In genomic region chr6:152661776-152662175, GRCh38 we compare ENCODE assay signal across 31 cellular contexts. TPM values are rescaled to one million over a fixed set of nuclear protein-coding genes. Genes with fewer than 3 reads are reported as not detected.
"Had no signal": no experiment of that assay in that cellular context is flagged by ENCODE, and none has a peak within 500 bp of the region (broad histone marks: within the 10 kb centered on the region; RNA-seq: fewer than 3 reads in every experiment).

No MANE protein-coding gene starts in this region.

- H3K4me1 ChIP-seq: left lung, lower lobe of right lung, neural progenitor cell, parathyroid adenoma, psoas muscle, right atrium auricular region, right lobe of liver, stomach, testis, thyroid gland, transverse colon, upper lobe of left lung had no signal

- H3K36me3 Mint-ChIP-seq: immature natural killer cell; mesothelial cell of epicardium; naive B cell; natural killer cell; neural progenitor cell; stimulated activated naive B cell treated with anti-CD40 and anti-IgM and Interleukin-4, amounts not matched to agents 10 μg/mL and 1 μg/mL and 100 μg/mL, for 72 hours had no signal

- H3K27ac ChIP-seq: left lung, lower lobe of right lung, neural progenitor cell, neutrophil, parathyroid adenoma, psoas muscle, right atrium auricular region, right lobe of liver, stomach, testis, thyroid gland, transverse colon, upper lobe of left lung had no signal

- H3K4me3 Mint-ChIP-seq: immature natural killer cell; mesothelial cell of epicardium; naive B cell; natural killer cell; nephron progenitor cell; neural progenitor cell; stimulated activated naive B cell treated with anti-CD40 and anti-IgM and Interleukin-4, amounts not matched to agents 10 μg/mL and 1 μg/mL and 100 μg/mL, for 72 hours had no signal

- H3K4me1 Mint-ChIP-seq: immature natural killer cell, mesothelial cell of epicardium, naive B cell, natural killer cell, nephron progenitor cell, neural progenitor cell had no signal

- H3K27ac Mint-ChIP-seq: immature natural killer cell; mesothelial cell of epicardium; naive B cell; natural killer cell; nephron progenitor cell; neural progenitor cell; stimulated activated naive B cell treated with anti-CD40 and anti-IgM and Interleukin-4, amounts not matched to agents 10 μg/mL and 1 μg/mL and 100 μg/mL, for 72 hours had no signal

- ATAC-seq: left colon; left lung; lower lobe of right lung; natural killer cell; psoas muscle; right lobe of liver; stimulated activated naive B cell treated with anti-CD40 and anti-IgM and Interleukin-4, amounts not matched to agents 10 μg/mL and 1 μg/mL and 100 μg/mL, for 72 hours; stimulated activated naive CD8-positive, alpha-beta T cell treated with anti-CD3 and anti-CD28 coated beads, Interleukin-15, Interleukin-2, amounts not matched to agents 100 U/mL and 50 U/mL, for 24 hours had no signal

- FAIRE-seq: islet of Langerhans, kidney had no signal

- H3K27me3 ChIP-seq: left lung, neural progenitor cell, neutrophil, right atrium auricular region, right lobe of liver, stomach, testis, thyroid gland, transverse colon, upper lobe of left lung had no signal

- H3K4me3 ChIP-seq: left lung, lower lobe of right lung, neural progenitor cell, psoas muscle, right atrium auricular region, right lobe of liver, smooth muscle cell, stomach, testis, thyroid gland, transverse colon, upper lobe of left lung had no signal

- DNase-seq: hypothalamus; immature natural killer cell; kidney; left colon; left lung; lower lobe of right lung; mammary epithelial cell; mesenchymal stem cell; naive B cell; natural killer cell; nephron progenitor cell; occipital lobe; psoas muscle; right lobe of liver; stimulated activated CD4-positive, alpha-beta T cell treated with anti-CD3 and anti-CD28 coated beads, Interleukin-1b, Interleukin-23, amount 100 ng/mL, for 48 hours; stimulated activated CD4-positive, alpha-beta T cell treated with anti-CD3 and anti-CD28 coated beads, Interleukin-4, amount 100 ng/mL, for 1 hour; stimulated activated naive B cell treated with anti-CD40 and anti-IgM and Interleukin-4, amounts not matched to agents 10 μg/mL and 1 μg/mL and 100 μg/mL, for 72 hours; stimulated activated naive CD8-positive, alpha-beta T cell treated with anti-CD3 and anti-CD28 coated beads, Interleukin-15, Interleukin-2, amounts not matched to agents 100 U/mL and 50 U/mL, for 24 hours; stomach; testis; thyroid gland; transverse colon; upper lobe of left lung had no signal

- H3K9me3 Mint-ChIP-seq: immature natural killer cell, natural killer cell, nephron progenitor cell, neural progenitor cell had no signal

- H3K27me3 Mint-ChIP-seq: naive B cell; stimulated activated naive B cell treated with anti-CD40 and anti-IgM and Interleukin-4, amounts not matched to agents 10 μg/mL and 1 μg/mL and 100 μg/mL, for 72 hours had no signal

- H3K9ac ChIP-seq: neural progenitor cell, parathyroid adenoma had no signal

- H3K36me3 ChIP-seq: left lung, lower lobe of right lung, neural progenitor cell, neutrophil, right atrium auricular region, right lobe of liver, stomach, thyroid gland, transverse colon, upper lobe of left lung had no signal

- H3K9me3 ChIP-seq: lower lobe of right lung, neutrophil, psoas muscle, right atrium auricular region, right lobe of liver, stomach, testis, thyroid gland, transverse colon, upper lobe of left lung had no signal

RNA-seq across cellular contexts. Expression of gene MYCT1, which starts 35.9 kb away (rescaled TPM):
- total RNA-seq: mammary epithelial cell, osteocyte, smooth muscle cell had no signal
- polyA plus RNA-seq: mammary epithelial cell, smooth muscle cell had no signal
